23 cellular contexts compared by ENCODE assay signal in the genomic region with DNA sequence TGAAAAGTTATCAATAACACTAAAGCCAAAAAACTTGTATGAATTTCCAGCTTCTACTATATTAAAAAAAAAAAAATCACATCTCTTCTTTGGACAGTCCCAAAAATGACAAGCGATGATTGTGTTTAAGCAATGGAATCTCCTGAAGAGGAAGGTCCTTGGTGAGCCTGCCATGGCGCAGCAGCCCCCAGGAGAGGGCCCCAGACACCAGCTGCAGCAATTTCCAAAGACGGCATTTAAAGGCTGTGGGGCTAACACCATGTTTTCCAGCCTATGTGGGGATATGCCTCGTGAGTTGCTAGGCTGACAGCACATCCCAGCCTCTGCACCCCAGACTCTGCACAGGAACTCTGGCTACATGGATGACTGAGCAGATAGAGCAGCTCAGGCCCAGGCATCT. TPM values are rescaled to one million over a fixed set of nuclear protein-coding genes. Genes with fewer than 3 reads are reported as not detected.
DNase-seq lines count a peak whose midpoint lies in the region; ATAC-seq and TF ChIP-seq lines count a peak whose summit lies in the region.
"Had no signal": no experiment of that assay in that cellular context is flagged by ENCODE, and none has a peak within 500 bp of the region (broad histone marks: within the 10 kb centered on the region; RNA-seq: fewer than 3 reads in every experiment).

No MANE protein-coding gene starts in this region.

- no peak overlapping the region for H3K27ac ChIP-seq in A673 (ENCODE audit: low read depth, low read length, poor library complexity, severe bottlenecking)
- no peak overlapping the region for H3K27ac ChIP-seq in DND-41 (ENCODE audit: low read length)
- no peak overlapping the region for H3K27ac ChIP-seq in Panc1 (ENCODE audit: low read length)
- H3K27ac ChIP-seq: gastrocnemius medialis, uterus had no signal

- in situ Hi-C loops in Panc1 (cut with HindIII; ENCODE audit: low pct_unique_long_range_greater_than_20kb, low sequenced_read_pairs), result no loop called here

- no peak overlapping the region for H3K27ac Mint-ChIP-seq in activated naive CD4-positive, alpha-beta T cell treated with anti-CD3 and anti-CD28 coated beads, Interleukin-2, amount 10 ng/mL, durations not matched to agents 7 days and 5 days
- H3K27ac Mint-ChIP-seq: immature natural killer cell, nephron had no signal

- no peak overlapping the region for H3K4me2 ChIP-seq in DND-41 (ENCODE audit: insufficient read depth, low read length)

- H3K36me3 Mint-ChIP-seq in activated naive CD4-positive, alpha-beta T cell treated with anti-CD3 and anti-CD28 coated beads, Interleukin-2, amount 10 ng/mL, durations not matched to agents 7 days and 5 days, result peaks cover 39% of the 10 kb centered on the region

- H3K27me3 ChIP-seq in A673 (replicated peaks; ENCODE audit: insufficient read depth, low read depth, low read length, poor library complexity) (no peaks in the 10 kb centered on the region), DND-41 (ENCODE audit: insufficient read depth, low read length, poor library complexity) (no peaks in the 10 kb centered on the region), Panc1 (ENCODE audit: control insufficient read depth, insufficient read depth, low read length) (no peaks in the 10 kb centered on the region)
- H3K27me3 ChIP-seq: gastrocnemius medialis, uterus had no signal

- H3K27me3 Mint-ChIP-seq in activated naive CD4-positive, alpha-beta T cell treated with anti-CD3 and anti-CD28 coated beads, Interleukin-2, amount 10 ng/mL, durations not matched to agents 7 days and 5 days, result no peaks in the 10 kb centered on the region

- no peak overlapping the region for H3K4me3 ChIP-seq in A673 (ENCODE audit: low read depth, low read length, poor library complexity, severe bottlenecking)
- H3K4me3 ChIP-seq in DND-41 (ENCODE audit: low read depth in 1 of 2, low read length in 2 of 2), result no peak overlapping the region
- no peak overlapping the region for H3K4me3 ChIP-seq in Panc1 (ENCODE audit: low read depth in 2 of 2, low read length in 2 of 2)
- H3K4me3 ChIP-seq in fibroblast of mammary gland (ENCODE audit: control insufficient read depth, low read depth, low read length), result no peak overlapping the region
- H3K4me3 ChIP-seq: gastrocnemius medialis, uterus had no signal

- H4K20me1 ChIP-seq in DND-41 (ENCODE audit: insufficient read depth, low read length), result no peaks in the 10 kb centered on the region

- H2AFZ ChIP-seq in DND-41 (ENCODE audit: low read depth, low read length), result no peak overlapping the region

- H3K79me2 ChIP-seq in DND-41 (ENCODE audit: insufficient read depth, low read length), result no peaks in the 10 kb centered on the region

- no peaks in the 10 kb centered on the region for H3K9me3 ChIP-seq in A673 (ENCODE audit: low read depth, low read length, poor library complexity, severe bottlenecking)
- H3K9me3 ChIP-seq in DND-41 (ENCODE audit: insufficient read depth, low read length, severe bottlenecking), result no peaks in the 10 kb centered on the region
- no peaks in the 10 kb centered on the region for H3K9me3 ChIP-seq in Panc1 (ENCODE audit: control insufficient read depth, insufficient read depth, low read depth, low read length)
- H3K9me3 ChIP-seq: gastrocnemius medialis, uterus had no signal

- H3K9ac ChIP-seq in DND-41 (ENCODE audit: low read depth, low read length), result no peak overlapping the region

- no peak for ATAC-seq in DND-41 (ENCODE audit: insufficient read depth, low read depth)
- ATAC-seq in Panc1, result no peak
- ATAC-seq in left colon, result no peak
- ATAC-seq in HG02763 (IDR thresholded peaks at IDR 0.05; ENCODE audit: unreplicated experiment), result no peak
- ATAC-seq: gastrocnemius medialis had no signal

- intact Hi-C loops in A673 (cut with micrococcal nuclease; ENCODE audit: unreplicated experiment) (no loop called here), Panc1 (cut with micrococcal nuclease; ENCODE audit: unreplicated experiment) (no loop called here), left colon (cut with DNase I, micrococcal nuclease) (no loop called here)

- POLR2A ChIA-PET in A673 (lab: Charles Lee; ENCODE audit: low non-redundant PET), result no interaction called here
- POLR2A ChIA-PET in Panc1 (lab: Charles Lee), result no interaction called here

- no peaks in the 10 kb centered on the region for H3K9me3 Mint-ChIP-seq in activated naive CD4-positive, alpha-beta T cell treated with anti-CD3 and anti-CD28 coated beads, Interleukin-2, amount 10 ng/mL, durations not matched to agents 7 days and 5 days
- H3K9me3 Mint-ChIP-seq: immature natural killer cell, nephron had no signal

- no peaks in the 10 kb centered on the region for H3K4me1 Mint-ChIP-seq in activated naive CD4-positive, alpha-beta T cell treated with anti-CD3 and anti-CD28 coated beads, Interleukin-2, amount 10 ng/mL, durations not matched to agents 7 days and 5 days
- H3K4me1 Mint-ChIP-seq: nephron had no signal

- no peak overlapping the region for H3K4me3 Mint-ChIP-seq in activated naive CD4-positive, alpha-beta T cell treated with anti-CD3 and anti-CD28 coated beads, Interleukin-2, amount 10 ng/mL, durations not matched to agents 7 days and 5 days
- H3K4me3 Mint-ChIP-seq: immature natural killer cell, nephron had no signal

- H3K4me1 ChIP-seq in A673 (ENCODE audit: insufficient read depth, low read length, poor library complexity, severe bottlenecking), result no peaks in the 10 kb centered on the region
- H3K4me1 ChIP-seq in DND-41 (ENCODE audit: insufficient read depth, low read length), result no peaks in the 10 kb centered on the region
- no peaks in the 10 kb centered on the region for H3K4me1 ChIP-seq in Panc1 (ENCODE audit: control insufficient read depth, insufficient read depth, low read length)
- H3K4me1 ChIP-seq: gastrocnemius medialis, uterus had no signal

- H3K36me3 ChIP-seq in A673 (ENCODE audit: insufficient read depth, low read length, poor library complexity, severe bottlenecking) (peaks cover 23% of the 10 kb centered on the region), DND-41 (ENCODE audit: insufficient read depth, low read length) (peaks cover 70% of the 10 kb centered on the region), Panc1 (ENCODE audit: control insufficient read depth, insufficient read depth, low read length) (peaks cover 15% of the 10 kb centered on the region)
- H3K36me3 ChIP-seq: uterus had no signal

- peak; percentile 31; the same call in 1 of the 2 replicates for TF ChIP-seq CTCF in A673 (conservative IDR thresholded peaks at IDR 0.05; ENCODE audit: low read depth, low read length)
- peak; percentile 29 for TF ChIP-seq CTCF in DND-41 (IDR thresholded peaks at IDR 0.05; ENCODE audit: borderline replicate concordance, extremely low read depth, low read length, poor library complexity, severe bottlenecking)
- TF ChIP-seq CTCF in Panc1 (IDR thresholded peaks at IDR 0.05), result peak; percentile 29; the same call in 1 of the 2 replicates
- peak; percentile 6 for TF ChIP-seq CTCF in fibroblast of mammary gland (conservative IDR thresholded peaks at IDR 0.05; ENCODE audit: control insufficient read depth, insufficient read depth, low read depth, low read length)

- BruUV-seq in A673 (replicated peaks; lab: Mats Ljungman, UMichigan) (no TSS peak), Panc1 (replicated peaks; lab: Mats Ljungman, UMichigan) (no TSS peak)

- DNase-seq in A673 (ENCODE audit: low spot score), result no peak
- no peak for DNase-seq in DND-41
- no peak for DNase-seq in Panc1 (ENCODE audit: low read depth, low spot score)
- no peak for DNase-seq in fibroblast of mammary gland (ENCODE audit: low read depth)
- no peak for DNase-seq in left colon
- no peak for DNase-seq in stimulated activated CD8-positive, alpha-beta memory T cell treated with anti-CD3 and anti-CD28 coated beads, Interleukin-4, amount 100 ng/mL, for 48 hours
- no peak for DNase-seq in activated naive CD4-positive, alpha-beta T cell treated with anti-CD3 and anti-CD28 coated beads, Interleukin-2, amount 10 ng/mL, durations not matched to agents 7 days and 5 days
- DNase-seq: activated CD4-positive, alpha-beta T cell treated with anti-CD3 and anti-CD28 coated beads for 4 hours; activated naive CD4-positive, alpha-beta T cell treated with anti-CD3 and anti-CD28 coated beads, Interleukin-2, amount 50 U/mL, for 16 hours; AML-193; DMS79; effector memory CD4-positive, alpha-beta T cell; gastrocnemius medialis; HCEC 1CT; immature natural killer cell; NCI-H2171; NK-92 treated with Interleukin-12 subunit alpha and Interleukin-12 subunit beta, amount 100 ng/mL, for 24 hours; Right ventricle myocardium superior; uterus had no signal

- CTCF ChIA-PET in A673 (lab: Charles Lee) (no interaction called here), Panc1 (lab: Charles Lee) (interaction anchor here (0.5 to 0.6 kb wide), 2 partner anchors 44 to 54 kb away, joined by 3 read pairs; no protein-coding TSS in a partner anchor)
- CTCF ChIA-PET in activated naive CD4-positive, alpha-beta T cell treated with anti-CD3 and anti-CD28 coated beads, Interleukin-2, amount 10 ng/mL, durations not matched to agents 7 days and 5 days (lab: Charles Lee), result interaction anchor here (0.5 kb wide), 1 partner anchor 172 kb away, joined by 3 read pairs; no protein-coding TSS in a partner anchor

RNA-seq across cellular contexts. Expression of a gene that starts 14.7 kb away (rescaled TPM):
- total RNA-seq in A673 (2021) (55.5 and 57.9 TPM in 2 replicates), Panc1 (2021; ENCODE audit: unreplicated experiment) (66.3 TPM), left colon (10 to 100 TPM; 33.2 to 35.1 TPM)
- 62.4 TPM for polyA plus RNA-seq in Panc1 (2012; ENCODE audit: insufficient read length)

RNA-seq across cellular contexts. Expression of a gene that starts 20.4 kb away (rescaled TPM):
- 12.0 and 15.7 TPM in 2 replicates for total RNA-seq in A673 (2021)
- 11.1 TPM for total RNA-seq in Panc1 (2021; ENCODE audit: unreplicated experiment)
- polyA plus RNA-seq in Panc1 (2012; ENCODE audit: insufficient read length), result 13.0 TPM
- total RNA-seq in left colon, result 10 to 100 TPM; 36.7 to 39.6 TPM

RNA-seq across cellular contexts. Expression of a gene that starts 50.4 kb away (rescaled TPM):
- total RNA-seq in A673 (2021), result 0.35 and 0.45 TPM in 2 replicates
- 0.31 TPM for total RNA-seq in Panc1 (2021; ENCODE audit: unreplicated experiment)
- 0.21 TPM for polyA plus RNA-seq in Panc1 (2012; ENCODE audit: insufficient read length)
- total RNA-seq in left colon, result under 1 TPM; 0.45 to 0.58 TPM
- total RNA-seq: T-helper 2 cell treated with Interferon-gamma antibody and Interleukin-4, amounts not matched to agents 100 ng/mL and 5 ng/mL, for 36 hours had no signal

RNA-seq across cellular contexts. Expression of a gene that starts 55.4 kb away (rescaled TPM):
- total RNA-seq in A673 (2021) (57.1 and 61.2 TPM in 2 replicates), Panc1 (2021; ENCODE audit: unreplicated experiment) (6.7 TPM), left colon (1 to 10 TPM in 1 of 2 donors, under 1 TPM in 1; 0.61 to 1.5 TPM)
- polyA plus RNA-seq in Panc1 (2012; ENCODE audit: insufficient read length), result 20.5 TPM
- total RNA-seq: gastrocnemius medialis, renal cortical epithelial cell, Right ventricle myocardium superior had no signal
- polyA plus RNA-seq: immature natural killer cell had no signal
